In the genomic region with DNA sequence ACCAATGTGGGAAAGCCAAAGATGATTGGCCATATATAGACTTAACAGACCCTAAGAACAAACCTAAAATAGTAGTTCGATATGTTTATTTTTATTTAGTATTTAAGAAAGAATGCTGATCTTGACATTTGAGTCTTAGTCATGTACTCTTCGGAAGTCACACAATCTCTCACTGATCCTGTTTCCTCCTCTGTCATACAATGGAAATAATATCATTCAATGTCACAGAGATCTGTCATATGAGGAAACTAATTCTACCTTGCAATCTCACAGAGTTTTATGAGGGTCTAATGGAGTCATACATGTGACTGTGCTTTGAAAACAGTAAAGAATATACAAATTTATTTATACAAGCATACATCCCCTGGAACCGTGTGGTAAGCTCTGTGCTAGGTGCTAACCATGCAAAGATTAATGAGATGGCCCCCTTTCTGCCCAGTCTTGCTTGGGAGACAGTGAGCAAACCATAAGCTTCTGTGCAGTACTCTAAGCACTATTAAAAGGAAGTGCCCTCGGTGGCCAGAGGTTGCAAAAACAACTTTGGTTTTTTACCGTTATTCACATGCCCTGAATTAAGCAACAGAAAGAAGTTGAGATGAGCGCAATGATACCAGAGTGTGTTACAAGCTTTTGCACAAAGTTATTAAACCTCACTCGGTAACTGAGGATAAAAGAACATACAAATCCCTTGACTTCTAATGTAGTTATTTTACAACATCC, we compare ENCODE assay signal across 10 cellular contexts. TPM values are rescaled to one million over a fixed set of nuclear protein-coding genes. Genes with fewer than 3 reads are reported as not detected.
DNase-seq lines count a peak whose midpoint lies in the region; ATAC-seq lines count a peak whose summit lies in the region.
"Had no signal": no experiment of that assay in that cellular context is flagged by ENCODE, and none has a peak within 500 bp of the region (broad histone marks: within the 10 kb centered on the region; RNA-seq: fewer than 3 reads in every experiment).

No MANE protein-coding gene starts in this region.

- DNase-seq in AML-193 (lab: John Stamatoyannopoulos, UW) = peak; percentile 93 to 94
- DNase-seq in HCEC 1CT = peak; percentile 37
- DNase-seq in SIG-M5 treated with dmso at 0.1 percent for 504 hours (lab: John Stamatoyannopoulos, UW; ENCODE audit: unreplicated experiment) = peak; percentile 84
- peak; percentile 54 for DNase-seq in left lobe of liver (ENCODE audit: low spot score)
- DNase-seq: NCI-H2171, occipital lobe had no signal

- ATAC-seq in left lobe of liver (peak; percentile 4), HG03159 (IDR thresholded peaks at IDR 0.05; ENCODE audit: unreplicated experiment) (no peak), HG03097 (IDR thresholded peaks at IDR 0.05; ENCODE audit: low FRiP score, unreplicated experiment) (no peak), HG02571 (IDR thresholded peaks at IDR 0.05; ENCODE audit: unreplicated experiment) (no peak), GM19452 (IDR thresholded peaks at IDR 0.05; ENCODE audit: unreplicated experiment) (no peak)

RNA-seq across cellular contexts. Expression of a gene that starts 1.7 kb away (rescaled TPM):
- total RNA-seq in left lobe of liver = 9.5 TPM

Comparison
In these comparisons a context has a peak if more than half of its experiments do, and no peak if none do; other contexts are left out.
1. DNase-seq: peak in every context shown above with its lines; median percentile 94 in AML-193; 84 in SIG-M5 treated with dmso at 0.1 percent for 504 hours; 54 in left lobe of liver; 37 in HCEC 1CT.